30 cellular contexts compared by ENCODE assay signal in the genomic region with DNA sequence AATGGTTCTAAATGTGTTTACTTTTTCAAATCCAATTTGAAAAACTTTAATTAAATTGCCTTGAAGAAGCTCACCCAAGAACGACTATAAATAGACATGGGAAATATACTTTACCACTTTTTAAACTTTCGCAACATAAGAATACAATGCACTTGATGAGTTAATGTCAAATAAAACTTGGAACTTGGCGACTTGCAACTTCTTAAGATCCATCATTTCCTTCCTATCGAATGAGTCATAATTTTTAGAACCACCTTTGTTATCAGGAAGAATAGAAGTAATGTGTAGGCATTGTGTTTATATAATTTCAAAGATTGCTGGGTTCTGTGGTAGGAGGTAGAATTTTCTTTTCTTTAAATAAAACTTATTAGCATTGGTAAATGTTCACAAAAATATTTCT.
"Had no signal": no experiment of that assay in that cellular context is flagged by ENCODE, and none has a peak within 500 bp of the region (broad histone marks: within the 10 kb centered on the region; RNA-seq: fewer than 3 reads in every experiment).

No MANE protein-coding gene starts in this region.

- H3K4me1 Mint-ChIP-seq: activated CD4-positive, alpha-beta memory T cell treated with anti-CD3 and anti-CD28 coated beads, Interleukin-2, amount 10 ng/mL, durations not matched to agents 7 days and 5 days; activated T-helper 17 cell treated with anti-CD3 and anti-CD28 coated beads, Interleukin-2, amount 50 U/mL, for 72 hours; central memory CD8-positive, alpha-beta T cell; T-cell had no signal

- FAIRE-seq: astrocyte had no signal

- H3K27ac Mint-ChIP-seq: activated CD4-positive, alpha-beta memory T cell treated with anti-CD3 and anti-CD28 coated beads, Interleukin-2, amount 10 ng/mL, durations not matched to agents 7 days and 5 days; activated naive CD4-positive, alpha-beta T cell treated with anti-CD3 and anti-CD28 coated beads for 36 hours; activated naive CD8-positive, alpha-beta T cell; activated T-helper 17 cell treated with anti-CD3 and anti-CD28 coated beads, Interleukin-2, amount 50 U/mL, for 72 hours; brain; T-cell had no signal

- H3K4me3 Mint-ChIP-seq: activated CD4-positive, alpha-beta memory T cell treated with anti-CD3 and anti-CD28 coated beads, Interleukin-2, amount 10 ng/mL, durations not matched to agents 7 days and 5 days; activated naive CD4-positive, alpha-beta T cell treated with anti-CD3 and anti-CD28 coated beads for 36 hours; activated naive CD8-positive, alpha-beta T cell; activated T-helper 17 cell treated with anti-CD3 and anti-CD28 coated beads, Interleukin-2, amount 50 U/mL, for 72 hours; brain; central memory CD8-positive, alpha-beta T cell; T-cell had no signal

- H3K4me3 ChIP-seq: SK-N-MC had no signal

- ATAC-seq: activated T-helper 17 cell treated with anti-CD3 and anti-CD28 coated beads, Interleukin-2, amount 50 U/mL, for 72 hours; Panc1; Right ventricle myocardium inferior; T-cell had no signal

- H3K27me3 Mint-ChIP-seq: activated CD4-positive, alpha-beta memory T cell treated with anti-CD3 and anti-CD28 coated beads, Interleukin-2, amount 10 ng/mL, durations not matched to agents 7 days and 5 days; activated naive CD8-positive, alpha-beta T cell; activated T-helper 17 cell treated with anti-CD3 and anti-CD28 coated beads, Interleukin-2, amount 50 U/mL, for 72 hours; brain; central memory CD8-positive, alpha-beta T cell; T-cell had no signal

- H3K27ac ChIP-seq: SK-N-MC, VCaP had no signal

- H3K36me3 Mint-ChIP-seq: activated naive CD8-positive, alpha-beta T cell; brain; T-cell had no signal

- DNase-seq: activated CD4-positive, alpha-beta memory T cell treated with anti-CD3 and anti-CD28 coated beads, Interleukin-2, amount 10 ng/mL, durations not matched to agents 7 days and 5 days; activated CD4-positive, alpha-beta T cell treated with anti-CD3 and anti-CD28 coated beads, Interleukin-2, amount 50 U/mL, for 1 hour; activated CD4-positive, CD25-positive, alpha-beta regulatory T cell; activated gamma-delta T cell; activated naive CD4-positive, alpha-beta T cell treated with anti-CD3 and anti-CD28 coated beads for 36 hours; activated T-cell treated with anti-CD3 and anti-CD28 coated beads for 4 hours; activated T-cell treated with anti-CD3 and anti-CD28 coated beads, Interleukin-2, amount 50 U/mL, for 48 hours; amygdala; Kasumi-1; KBM-7; NCI-H1105 treated with DMSO at 0.1 percent for 48 hours; NCI-H1436 treated with DMSO at 0.1 percent for 48 hours; NCI-H187; NCI-H2081 treated with DMSO at 0.1 percent for 48 hours; NCI-H2227 treated with DMSO at 0.1 percent for 48 hours; NCI-H526; NCI-H82; RPMI8226; T-cell; T-helper 2 cell; T1000 had no signal
